ENCODE assay signal across 13 cellular contexts in genomic region chr13:102772042-102772425, GRCh38. TPM values are rescaled to one million over a fixed set of nuclear protein-coding genes. Genes with fewer than 3 reads are reported as not detected.
DNase-seq lines count a peak whose midpoint lies in the region; ATAC-seq and TF ChIP-seq lines count a peak whose summit lies in the region.
"Had no signal": no experiment of that assay in that cellular context is flagged by ENCODE, and none has a peak within 500 bp of the region (broad histone marks: within the 10 kb centered on the region; RNA-seq: fewer than 3 reads in every experiment).

No MANE protein-coding gene starts in this region.

- no peak overlapping the region for H3K27ac ChIP-seq in CD4-positive, alpha-beta memory T cell (ENCODE audit: low read depth, low read length)
- no peak overlapping the region for H3K27ac ChIP-seq in naive thymus-derived CD4-positive, alpha-beta T cell (ENCODE audit: low read depth, low read length)

- no peak for TF ChIP-seq CTCF in HFFc6 (IDR thresholded peaks at IDR 0.05)

- no peak for DNase-seq in CD4-positive, alpha-beta memory T cell
- no peak for DNase-seq in HFFc6
- no peak for DNase-seq in activated CD4-positive, alpha-beta memory T cell treated with anti-CD3 and anti-CD28 coated beads for 36 hours
- DNase-seq in naive thymus-derived CD4-positive, alpha-beta T cell: no peak
- no peak for DNase-seq in NCI-H345 (lab: John Stamatoyannopoulos, UW)
- no peak for DNase-seq in NCI-H446 treated with DMSO at 0.1 percent for 48 hours (lab: John Stamatoyannopoulos, UW)
- DNase-seq: activated CD8-positive, alpha-beta memory T cell treated with anti-CD3 and anti-CD28 coated beads, Interleukin-2, amount 50 U/mL, for 48 hours; kidney glomerular epithelial cell; NCI-H524 treated with DMSO at 0.1 percent for 48 hours; SW 1271 had no signal

- no peak for ATAC-seq in naive thymus-derived CD4-positive, alpha-beta T cell
- no peak for ATAC-seq in GM18520 (IDR thresholded peaks at IDR 0.05; ENCODE audit: unreplicated experiment)
- no peak for ATAC-seq in GM21529 (IDR thresholded peaks at IDR 0.05; ENCODE audit: unreplicated experiment)

- H3K36me3 ChIP-seq in CD4-positive, alpha-beta memory T cell (ENCODE audit: insufficient read depth, low read length): no peaks in the 10 kb centered on the region
- peaks cover 0 to 7% (median 0%) of the 10 kb centered on the region in 3 experiments for H3K36me3 ChIP-seq in naive thymus-derived CD4-positive, alpha-beta T cell (ENCODE audit: control insufficient read depth in 2 of 3, insufficient read depth in 3 of 3, low read length in 3 of 3)
- H3K36me3 ChIP-seq: pancreas had no signal

- CTCF ChIA-PET in CD4-positive, alpha-beta memory T cell (lab: Charles Lee; ENCODE audit: partially characterized antibody): interaction anchor here (0.6 to 3.1 kb wide), 3 partner anchors 28 to 179 kb away, joined by 4 to 14 read pairs (median 5); no protein-coding TSS in a partner anchor
- CTCF ChIA-PET in activated CD4-positive, alpha-beta memory T cell treated with anti-CD3 and anti-CD28 coated beads for 36 hours (lab: Charles Lee): interaction anchor here (1.3 kb wide), 1 partner anchor 29 kb away, joined by 3 read pairs; no protein-coding TSS in a partner anchor
- CTCF ChIA-PET in naive thymus-derived CD4-positive, alpha-beta T cell (lab: Charles Lee): interaction anchor here (1.2 kb wide), 1 partner anchor 74 kb away, joined by 3 read pairs; the partner anchor contains the start of gene ERCC5

- H3K27me3 Mint-ChIP-seq in CD4-positive, alpha-beta memory T cell: no peaks in the 10 kb centered on the region
- no peaks in the 10 kb centered on the region for H3K27me3 Mint-ChIP-seq in HFFc6 (ENCODE audit: insufficient read depth)
- no peaks in the 10 kb centered on the region for H3K27me3 Mint-ChIP-seq in activated CD4-positive, alpha-beta memory T cell treated with anti-CD3 and anti-CD28 coated beads for 36 hours
- H3K27me3 Mint-ChIP-seq in naive thymus-derived CD4-positive, alpha-beta T cell: no peaks in the 10 kb centered on the region

- peak overlapping the region; percentile 57 to 94 (median 92) for H3K4me3 Mint-ChIP-seq in CD4-positive, alpha-beta memory T cell
- H3K4me3 Mint-ChIP-seq in HFFc6: peak overlapping the region; percentile 4; the same call in 1 of the 2 replicates
- peak overlapping the region; percentile 85 for H3K4me3 Mint-ChIP-seq in activated CD4-positive, alpha-beta memory T cell treated with anti-CD3 and anti-CD28 coated beads for 36 hours
- peak overlapping the region; percentile 21 to 97 (median 92) for H3K4me3 Mint-ChIP-seq in naive thymus-derived CD4-positive, alpha-beta T cell

- no peaks in the 10 kb centered on the region for H3K9me3 ChIP-seq in CD4-positive, alpha-beta memory T cell (ENCODE audit: control insufficient read depth in 1 of 2, low read length in 2 of 2)
- H3K9me3 ChIP-seq in naive thymus-derived CD4-positive, alpha-beta T cell (ENCODE audit: control insufficient read depth in 2 of 3, low read length in 3 of 3): no peaks in the 10 kb centered on the region
- H3K9me3 ChIP-seq: pancreas had no signal

- POLR2A ChIA-PET in CD4-positive, alpha-beta memory T cell (lab: Charles Lee; ENCODE audit: partially characterized antibody): interaction anchor here (2.2 to 3.1 kb wide), 3 partner anchors 74 to 178 kb away, joined by 11 to 60 read pairs (median 40); partner anchors contain the start of genes ERCC5 and TPP2
- POLR2A ChIA-PET in activated CD4-positive, alpha-beta memory T cell treated with anti-CD3 and anti-CD28 coated beads for 36 hours (lab: Charles Lee): interaction anchor here (2.3 to 2.8 kb wide), 2 partner anchors 27 to 176 kb away, joined by 11 to 28 read pairs; partner anchors contain the start of genes BIVM, POGLUT2 and TPP2
- POLR2A ChIA-PET in naive thymus-derived CD4-positive, alpha-beta T cell (lab: Charles Lee): interaction anchor here (4.3 kb wide), 1 partner anchor 75 kb away, joined by 51 read pairs; the partner anchor contains the start of gene ERCC5

- intact Hi-C loops in CD4-positive, alpha-beta memory T cell (cut with micrococcal nuclease): loop anchor here (2.0 kb wide), 1 partner anchor 91 kb away; no protein-coding TSS in a partner anchor
- intact Hi-C loops in activated CD4-positive, alpha-beta memory T cell treated with anti-CD3 and anti-CD28 coated beads for 36 hours (cut with micrococcal nuclease): loop anchor here (5.0 kb wide), 1 partner anchor 110 kb away; no protein-coding TSS in a partner anchor
- intact Hi-C loops in naive thymus-derived CD4-positive, alpha-beta T cell (cut with micrococcal nuclease): loop anchor here (2.0 to 5.0 kb wide), 5 partner anchors 45 to 380 kb away; no protein-coding TSS in a partner anchor

- no peak overlapping the region for H3K4me3 ChIP-seq in CD4-positive, alpha-beta memory T cell (ENCODE audit: low read length in 2 of 2)
- no peak overlapping the region for H3K4me3 ChIP-seq in naive thymus-derived CD4-positive, alpha-beta T cell (ENCODE audit: low read length)

- peak overlapping the region in 3 of 7 donors; percentile 25 to 81 (median 79) for H3K27ac Mint-ChIP-seq in CD4-positive, alpha-beta memory T cell
- no peak overlapping the region; the same call in 1 of the 2 replicates for H3K27ac Mint-ChIP-seq in HFFc6
- no peak overlapping the region for H3K27ac Mint-ChIP-seq in activated CD4-positive, alpha-beta memory T cell treated with anti-CD3 and anti-CD28 coated beads for 36 hours
- H3K27ac Mint-ChIP-seq in naive thymus-derived CD4-positive, alpha-beta T cell: peak overlapping the region in 5 of 9 donors; percentile 13 to 76 (median 29)

- H3K27me3 ChIP-seq in CD4-positive, alpha-beta memory T cell (ENCODE audit: insufficient read depth, low read length): no peaks in the 10 kb centered on the region
- H3K27me3 ChIP-seq in naive thymus-derived CD4-positive, alpha-beta T cell (ENCODE audit: control insufficient read depth in 2 of 2, insufficient read depth in 2 of 2, low read length in 2 of 2): no peaks in the 10 kb centered on the region
- H3K27me3 ChIP-seq: pancreas had no signal

- H3K9me3 Mint-ChIP-seq in CD4-positive, alpha-beta memory T cell: no peaks in the 10 kb centered on the region
- no peaks in the 10 kb centered on the region for H3K9me3 Mint-ChIP-seq in HFFc6
- no peaks in the 10 kb centered on the region for H3K9me3 Mint-ChIP-seq in activated CD4-positive, alpha-beta memory T cell treated with anti-CD3 and anti-CD28 coated beads for 36 hours
- H3K9me3 Mint-ChIP-seq in naive thymus-derived CD4-positive, alpha-beta T cell: peaks cover 0 to 2% (median 0%) of the 10 kb centered on the region in 11 donors

- H3K36me3 Mint-ChIP-seq in CD4-positive, alpha-beta memory T cell: peaks cover 0 to 5% of the 10 kb centered on the region in 2 donors
- H3K36me3 Mint-ChIP-seq in HFFc6 (ENCODE audit: low read depth): peaks cover 13% of the 10 kb centered on the region
- peaks cover 10% of the 10 kb centered on the region for H3K36me3 Mint-ChIP-seq in activated CD4-positive, alpha-beta memory T cell treated with anti-CD3 and anti-CD28 coated beads for 36 hours
- H3K36me3 Mint-ChIP-seq in naive thymus-derived CD4-positive, alpha-beta T cell: peaks cover 0 to 3% (median 0%) of the 10 kb centered on the region in 5 donors

- peaks cover 18% of the 10 kb centered on the region for H3K4me1 ChIP-seq in CD4-positive, alpha-beta memory T cell (ENCODE audit: insufficient read depth, low read length)
- H3K4me1 ChIP-seq in naive thymus-derived CD4-positive, alpha-beta T cell (ENCODE audit: control insufficient read depth in 2 of 2, insufficient read depth in 2 of 2, low read length in 2 of 2): peaks cover 0 to 7% of the 10 kb centered on the region in 2 donors

- peaks cover 13 to 50% (median 37%) of the 10 kb centered on the region in 4 donors for H3K4me1 Mint-ChIP-seq in CD4-positive, alpha-beta memory T cell
- H3K4me1 Mint-ChIP-seq in HFFc6 (ENCODE audit: low read depth): peaks cover 50% of the 10 kb centered on the region
- peaks cover 39% of the 10 kb centered on the region for H3K4me1 Mint-ChIP-seq in activated CD4-positive, alpha-beta memory T cell treated with anti-CD3 and anti-CD28 coated beads for 36 hours (ENCODE audit: low read depth)
- H3K4me1 Mint-ChIP-seq in naive thymus-derived CD4-positive, alpha-beta T cell: peaks cover 15 to 53% (median 40%) of the 10 kb centered on the region in 7 donors

RNA-seq across cellular contexts. Expression of gene TEX30, which starts 1.6 kb away (rescaled TPM):
- 1 to 10 TPM; 9.2 to 9.3 TPM for total RNA-seq in CD4-positive, alpha-beta memory T cell
- polyA plus RNA-seq in CD4-positive, alpha-beta memory T cell: 10 to 100 TPM; 20.0 to 20.8 TPM
- total RNA-seq in HFFc6 (2021; fragmentation: NEBNext Ultra II Directional; extraction: Animal tissue kit (Norgen Biotek cat#: 25700)): 10 to 100 TPM in 5 of 6 experiments, 1 to 10 TPM in 1; 9.0 to 19.4 (median 16.2) TPM
- 10 to 100 TPM; 42.6 to 43.2 TPM for total RNA-seq in activated CD4-positive, alpha-beta memory T cell treated with anti-CD3 and anti-CD28 coated beads for 36 hours
- 10 to 100 TPM in 1 of 5 experiments, 1 to 10 TPM in 4; 3.7 to 30.8 (median 8.3) TPM for total RNA-seq in naive thymus-derived CD4-positive, alpha-beta T cell
- polyA plus RNA-seq in naive thymus-derived CD4-positive, alpha-beta T cell: 10 to 100 TPM; 17.8 to 20.4 TPM

RNA-seq across cellular contexts. Expression of gene POGLUT2, which starts 26.7 kb away (rescaled TPM):
- total RNA-seq in CD4-positive, alpha-beta memory T cell: 1 to 10 TPM; 1.2 to 1.3 TPM
- 1 to 10 TPM in 1 of 2 donors, under 1 TPM in 1; 0.48 to 1.9 TPM for polyA plus RNA-seq in CD4-positive, alpha-beta memory T cell
- total RNA-seq in HFFc6 (2021; fragmentation: NEBNext Ultra II Directional; extraction: Animal tissue kit (Norgen Biotek cat#: 25700)): 10 to 100 TPM; 12.0 to 26.8 (median 13.8) TPM
- 1 to 10 TPM; 4.4 to 4.9 TPM for total RNA-seq in activated CD4-positive, alpha-beta memory T cell treated with anti-CD3 and anti-CD28 coated beads for 36 hours
- total RNA-seq in naive thymus-derived CD4-positive, alpha-beta T cell: 10 to 100 TPM in 1 of 5 experiments, under 1 TPM in 4; 0.19 to 10.4 (median 0.40) TPM
- not detected for polyA plus RNA-seq in naive thymus-derived CD4-positive, alpha-beta T cell

RNA-seq across cellular contexts. Expression of gene BIVM, which starts 26.9 kb away (rescaled TPM):
- 10 to 100 TPM in 1 of 2 experiments, 1 to 10 TPM in 1; 9.9 to 10.9 TPM for total RNA-seq in CD4-positive, alpha-beta memory T cell
- 1 to 10 TPM; 7.4 to 9.6 TPM for polyA plus RNA-seq in CD4-positive, alpha-beta memory T cell
- total RNA-seq in HFFc6 (2021; fragmentation: NEBNext Ultra II Directional; extraction: Animal tissue kit (Norgen Biotek cat#: 25700)): 10 to 100 TPM; 16.6 to 24.0 (median 18.9) TPM
- total RNA-seq in activated CD4-positive, alpha-beta memory T cell treated with anti-CD3 and anti-CD28 coated beads for 36 hours: 10 to 100 TPM; 13.3 to 15.7 TPM
- total RNA-seq in naive thymus-derived CD4-positive, alpha-beta T cell: 10 to 100 TPM in 1 of 5 experiments, 1 to 10 TPM in 4; 3.7 to 31.2 (median 4.9) TPM
- 1 to 10 TPM; 2.6 to 4.0 TPM for polyA plus RNA-seq in naive thymus-derived CD4-positive, alpha-beta T cell

Comparison
In these comparisons a context has a peak if more than half of its experiments do, and no peak if none do; other contexts are left out.
1. H3K27ac Mint-ChIP-seq: peak in naive thymus-derived CD4-positive, alpha-beta T cell (5 of 9); none in HFFc6 (single experiment) and activated CD4-positive, alpha-beta memory T cell treated with anti-CD3 and anti-CD28 coated beads for 36 hours (single experiment).
2. H3K4me3 Mint-ChIP-seq: peak in every context shown above with its lines; median percentile 92 in CD4-positive, alpha-beta memory T cell; 92 in naive thymus-derived CD4-positive, alpha-beta T cell; 85 in activated CD4-positive, alpha-beta memory T cell treated with anti-CD3 and anti-CD28 coated beads for 36 hours; 4 in HFFc6.